In the genomic region with DNA sequence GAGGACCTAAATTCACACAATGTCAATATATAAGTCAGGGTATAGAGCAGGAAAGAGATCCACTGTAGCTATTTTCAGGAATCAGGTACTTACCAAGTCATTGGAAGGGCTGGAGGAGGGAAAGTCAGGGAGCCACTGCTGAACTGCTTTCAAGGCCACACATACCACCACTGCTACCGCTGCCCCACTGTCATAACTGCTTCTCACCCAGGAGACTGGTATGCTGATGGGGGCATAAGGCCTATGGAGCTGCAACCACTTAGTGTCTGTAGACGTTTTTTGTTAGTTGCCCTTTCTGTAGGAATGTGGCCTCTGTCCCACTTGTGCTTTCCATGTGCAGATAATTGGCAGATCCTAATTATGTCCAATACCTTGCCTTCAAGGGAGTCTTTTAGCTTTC, we compare ENCODE assay signal across 19 cellular contexts. TPM values are rescaled to one million over a fixed set of nuclear protein-coding genes. Genes with fewer than 3 reads are reported as not detected.
DNase-seq lines count a peak whose midpoint lies in the region; ATAC-seq, FAIRE-seq and TF ChIP-seq lines count a peak whose summit lies in the region.
"Had no signal": no experiment of that assay in that cellular context is flagged by ENCODE, and none has a peak within 500 bp of the region (broad histone marks: within the 10 kb centered on the region; RNA-seq: fewer than 3 reads in every experiment).

No MANE protein-coding gene starts in this region.

- in situ Hi-C loops in HepG2 (cut with HindIII; ENCODE audit: extremely low pct_ligation_motif_present, low pct_unique_long_range_greater_than_20kb) = loop anchor here (10.0 kb wide), 1 partner anchor 128 kb away; no protein-coding TSS in a partner anchor

- peaks cover under 1% of the 10 kb centered on the region; the same call in 1 of the 2 replicates for H3K9me3 Mint-ChIP-seq in WTC11

- H3K4ac ChIP-seq in neuronal stem cell (ENCODE audit: low read length) = no peak overlapping the region

- no peak overlapping the region for H4K91ac ChIP-seq in neuronal stem cell (ENCODE audit: low read depth, low read length, poor library complexity)

- no peak overlapping the region for H2BK120ac ChIP-seq in neuronal stem cell (ENCODE audit: low read depth, low read length)

- H2BK15ac ChIP-seq in neuronal stem cell (ENCODE audit: low read length) = no peak overlapping the region

- BruUV-seq in HepG2 (replicated peaks; lab: Mats Ljungman, UMichigan) = no TSS peak

- 69% methylated on average over 2 of the region's 2 CpGs for WGBS in HepG2 (ENCODE audit: low lambda C conversion rate)
- WGBS in right lobe of liver (ENCODE audit: insufficient coverage, low coverage, low lambda C conversion rate, missing lambda C conversion rate) = 17% methylated on average over 1 of the region's 2 CpGs
- WGBS in neuronal stem cell (ENCODE audit: extremely low coverage in 2 of 2, insufficient read length in 2 of 2, insufficient replicate concordance in 1 of 2), 2 donors = no CpG with 5 or more reads among the region's 2 CpGs

- H3K79me2 ChIP-seq in HepG2 (ENCODE audit: insufficient read depth, low read length) = peaks cover 60% of the 10 kb centered on the region

- H3K27me3 ChIP-seq in HepG2 (ENCODE audit: control insufficient read depth in 1 of 2, insufficient read depth in 2 of 2, low read length in 2 of 2) = no peaks in the 10 kb centered on the region
- no peaks in the 10 kb centered on the region for H3K27me3 ChIP-seq in right lobe of liver
- H3K27me3 ChIP-seq in left ventricle myocardium inferior (ENCODE audit: low read depth) = no peaks in the 10 kb centered on the region
- H3K27me3 ChIP-seq in neuronal stem cell (ENCODE audit: control insufficient read depth in 3 of 3, insufficient read depth in 3 of 3, low read depth in 1 of 3, low read length in 3 of 3) = no peaks in the 10 kb centered on the region

- no peaks in the 10 kb centered on the region for H3K9me3 ChIP-seq in HepG2 (ENCODE audit: low read length)
- H3K9me3 ChIP-seq in right lobe of liver = no peaks in the 10 kb centered on the region
- H3K9me3 ChIP-seq in left ventricle myocardium inferior (replicated peaks) = no peaks in the 10 kb centered on the region
- no peaks in the 10 kb centered on the region for H3K9me3 ChIP-seq in mucosa of descending colon
- no peaks in the 10 kb centered on the region for H3K9me3 ChIP-seq in neuronal stem cell (replicated peaks in 1 of 2; ENCODE audit: control insufficient read depth in 2 of 2, insufficient read depth in 1 of 2, low read depth in 1 of 2, low read length in 2 of 2)

- no peak overlapping the region for H2AFZ ChIP-seq in HepG2 (ENCODE audit: low read length)
- H2AFZ ChIP-seq in neuronal stem cell (ENCODE audit: low read length) = no peak overlapping the region

- H3K36me3 ChIP-seq in HepG2 (replicated peaks in 1 of 2; ENCODE audit: control insufficient read depth in 1 of 2, insufficient read depth in 2 of 2, low read length in 2 of 2) (no peaks in the 10 kb centered on the region), right lobe of liver (no peaks in the 10 kb centered on the region), left ventricle myocardium inferior (no peaks in the 10 kb centered on the region), mucosa of descending colon (ENCODE audit: low read depth) (no peaks in the 10 kb centered on the region), neuronal stem cell (replicated peaks in 1 of 2; ENCODE audit: control insufficient read depth in 2 of 2, insufficient read depth in 2 of 2, low read length in 2 of 2) (peaks cover 0 to 4% of the 10 kb centered on the region in 2 donors)

- no peak overlapping the region for H2BK5ac ChIP-seq in neuronal stem cell (ENCODE audit: low read length)

- H3K4me1 ChIP-seq in HepG2 (ENCODE audit: insufficient read depth, low read length) (peaks cover 42% of the 10 kb centered on the region), right lobe of liver (peaks cover 0 to 9% (median 4%) of the 10 kb centered on the region in 4 donors), left ventricle myocardium inferior (peaks cover 71% of the 10 kb centered on the region), mucosa of descending colon (ENCODE audit: low read depth) (peaks cover 39% of the 10 kb centered on the region), neuronal stem cell (ENCODE audit: control insufficient read depth in 2 of 2, insufficient read depth in 1 of 2, low read depth in 1 of 2, low read length in 2 of 2) (peaks cover 4 to 11% of the 10 kb centered on the region in 2 donors)

- H3K4me2 ChIP-seq in HepG2 (ENCODE audit: low read depth, low read length) = no peak overlapping the region
- no peak overlapping the region for H3K4me2 ChIP-seq in neuronal stem cell (ENCODE audit: insufficient read depth, low read length, poor library complexity, severe bottlenecking)

- DNase-seq in HepG2 (ENCODE audit: low spot score) (peak; percentile 6), right lobe of liver (no peak), WTC11 (ENCODE audit: low spot score) (no peak), left ventricle myocardium inferior (no peak), mucosa of descending colon (no peak), NCI-H1105 (lab: John Stamatoyannopoulos, UW) (no peak), neuronal stem cell (ENCODE audit: low spot score) (no peak), NCI-H1105 treated with DMSO at 0.1 percent for 48 hours (lab: John Stamatoyannopoulos, UW) (no peak)
- DNase-seq: activated CD4-positive, alpha-beta T cell treated with anti-CD3 and anti-CD28 coated beads for 1 hour; Calu3; caudate nucleus; hippocampal formation; KBM-7; NCI-H1092; NCI-H526 treated with DMSO at 0.1 percent for 48 hours; occipital lobe; stimulated activated CD4-positive, alpha-beta T cell treated with anti-CD3 and anti-CD28 coated beads, Interleukin-2, amount 100 ng/mL, for 48 hours had no signal

- H3K27ac Mint-ChIP-seq in WTC11 = peak overlapping the region; percentile 42

- no peak overlapping the region for H2BK12ac ChIP-seq in neuronal stem cell (ENCODE audit: low read length)

- H3K27ac ChIP-seq in HepG2 (ENCODE audit: extremely low read length, insufficient read depth, low read length) (no peak overlapping the region), right lobe of liver (no peak overlapping the region), left ventricle myocardium inferior (replicated peaks) (peak overlapping the region; percentile 31), neuronal stem cell (replicated peaks; ENCODE audit: low read length) (no peak overlapping the region)

- TF ChIP-seq EP300 in HepG2 (IDR thresholded peaks at IDR 0.05; ENCODE audit: low read depth in 2 of 2, low read length in 2 of 2) (no peak), HepG2 (CRISPR knock-in tag; IDR thresholded peaks at IDR 0.05; ENCODE audit: borderline replicate concordance) (no peak)

- CTCF ChIA-PET in HepG2 (lab: Yijun Ruan, JAX; ENCODE audit: low intra/inter-chr PET ratio, low total read pairs) = no interaction called here
- CTCF ChIA-PET in WTC11 (lab: Charles Lee) = interaction anchor here (2.2 kb wide), 1 partner anchor 14 kb away, joined by 16 read pairs; no protein-coding TSS in a partner anchor

- FAIRE-seq in HepG2 (lab: Jason Lieb, UNC) = no peak
- FAIRE-seq: G401.6, GM12891 had no signal

- H3K4me3 Mint-ChIP-seq in WTC11 = no peak overlapping the region

- H3K36me3 Mint-ChIP-seq in WTC11 = no peaks in the 10 kb centered on the region

- TF ChIP-seq CTCF in HepG2 (CRISPR knock-in tag; IDR thresholded peaks at IDR 0.05) = no peak
- TF ChIP-seq CTCF in right lobe of liver (IDR thresholded peaks at IDR 0.05) = no peak
- TF ChIP-seq CTCF in WTC11 (IDR thresholded peaks at IDR 0.05) = no peak
- TF ChIP-seq CTCF in left ventricle myocardium inferior (IDR thresholded peaks at IDR 0.05; ENCODE audit: borderline replicate concordance) = no peak
- no peak for TF ChIP-seq CTCF in mucosa of descending colon (IDR thresholded peaks at IDR 0.05)

- peaks cover 6% of the 10 kb centered on the region; the same call in 1 of the 2 replicates for H4K20me1 ChIP-seq in HepG2 (ENCODE audit: insufficient read depth, low read length)

- POLR2A ChIA-PET in HepG2 (lab: Yijun Ruan, JAX) (interaction anchor here (1.1 kb wide), 1 partner anchor 260 kb away, joined by 4 read pairs; the partner anchor contains the start of gene FAM135A), WTC11 (lab: Charles Lee) (interaction anchor here (0.5 kb wide), 1 partner anchor 222 kb away, joined by 3 read pairs; no protein-coding TSS in a partner anchor)

- peaks cover 2% of the 10 kb centered on the region for H3K79me1 ChIP-seq in neuronal stem cell (ENCODE audit: low read depth, low read length)

- H2AK5ac ChIP-seq in neuronal stem cell (ENCODE audit: low read depth, low read length) = no peak overlapping the region

- H3K4me1 Mint-ChIP-seq in WTC11 = peaks cover 39% of the 10 kb centered on the region

- H3K14ac ChIP-seq in neuronal stem cell (ENCODE audit: low read length) = no peak overlapping the region

- no peak overlapping the region for H3K18ac ChIP-seq in neuronal stem cell (ENCODE audit: low read length)

- intact Hi-C loops in HepG2 (cut with micrococcal nuclease; ENCODE audit: unreplicated experiment) (no loop called here), right lobe of liver (cut with DNase I) (no loop called here), left ventricle myocardium inferior (cut with micrococcal nuclease) (no loop called here), mucosa of descending colon (cut with DNase I, micrococcal nuclease) (no loop called here)

- no peak overlapping the region for H4K8ac ChIP-seq in neuronal stem cell (ENCODE audit: low read depth, low read length)

- no peak overlapping the region for H3K23ac ChIP-seq in neuronal stem cell (ENCODE audit: low read depth, low read length, poor library complexity)

- H3K27me3 Mint-ChIP-seq in WTC11 (ENCODE audit: low read depth) = no peaks in the 10 kb centered on the region

- H3K4me3 ChIP-seq in HepG2 (replicated peaks in 1 of 3; ENCODE audit: insufficient read depth in 1 of 3, low read depth in 2 of 3, low read length in 3 of 3) (no peak overlapping the region), right lobe of liver (no peak overlapping the region), left ventricle myocardium inferior (no peak overlapping the region), mucosa of descending colon (no peak overlapping the region), neuronal stem cell (ENCODE audit: low read length in 2 of 2) (no peak overlapping the region)

- H3K9ac ChIP-seq in HepG2 (ENCODE audit: insufficient read depth, low read depth, low read length) (no peak overlapping the region), neuronal stem cell (ENCODE audit: low read depth, low read length, poor library complexity) (no peak overlapping the region)

- TF ChIP-seq POLR2A in HepG2 (IDR thresholded peaks at IDR 0.05; ENCODE audit: insufficient read depth in 1 of 2, low read depth in 2 of 2, low read length in 2 of 2) (no peak), right lobe of liver (IDR thresholded peaks at IDR 0.05) (no peak)

- ATAC-seq in HepG2 (peak; percentile 22; the same call in 1 of the 3 replicates), right lobe of liver (no peak), WTC11 (peak; percentile 5; the same call in 1 of the 2 replicates), mucosa of descending colon (no peak)

- TF ChIP-seq RAD21 in HepG2 (CRISPR knock-in tag; IDR thresholded peaks at IDR 0.05) = no peak

RNA-seq across cellular contexts. Expression of gene SMAP1, which starts 5.4 kb away (rescaled TPM):
- total RNA-seq in HepG2 (2016; rRNA removed; fragmentation: Illumina TruSeq; extraction: Trizol) (13.4 and 16.1 TPM in 2 replicates), right lobe of liver (10 to 100 TPM in 4 of 6 experiments, 1 to 10 TPM in 2; 9.1 to 16.1 (median 12.2) TPM), WTC11 (2021) (27.6 to 29.0 TPM (median 28.3 TPM) in 3 replicates), left ventricle myocardium inferior (32.1 TPM), mucosa of descending colon (10 to 100 TPM; 34.3 to 48.8 (median 47.3) TPM)
- total RNA-seq in HepG2 (2016; cell fraction: cytosol; rRNA removed; fragmentation: Illumina TruSeq; extraction: Trizol; ENCODE audit: low read depth) = 6.8 and 7.7 TPM in 2 replicates
- total RNA-seq in HepG2 (2016; cell fraction: insoluble cytoplasmic fraction; rRNA removed; fragmentation: Illumina TruSeq; extraction: Trizol) = 13.2 and 17.1 TPM in 2 replicates
- 12.9 and 15.6 TPM in 2 replicates for total RNA-seq in HepG2 (2016; cell fraction: membrane; rRNA removed; fragmentation: Illumina TruSeq; extraction: Trizol)
- total RNA-seq in HepG2 (2016; cell fraction: nucleus; rRNA removed; fragmentation: Illumina TruSeq; extraction: Trizol) = 15.7 and 16.0 TPM in 2 replicates
- 15.4 and 17.8 TPM in 2 replicates for polyA plus RNA-seq in HepG2 (2011; rRNA removed)
- polyA plus RNA-seq in HepG2 (2011; cell fraction: cytosol; rRNA removed) = 13.8 and 13.9 TPM in 2 replicates
- polyA plus RNA-seq in HepG2 (2011; cell fraction: nucleus; rRNA removed) = 8.5 and 9.7 TPM in 2 replicates
- polyA plus RNA-seq in HepG2 (2012) = 18.5 and 22.2 TPM in 2 replicates
- 8.6 and 8.9 TPM in 2 replicates for polyA plus RNA-seq in HepG2 (2016; cell fraction: cytosol; fragmentation: Illumina TruSeq; extraction: Trizol; ENCODE audit: low read depth)
- polyA plus RNA-seq in HepG2 (2016; cell fraction: insoluble cytoplasmic fraction; fragmentation: Illumina TruSeq; extraction: Trizol; ENCODE audit: low read depth) = 24.3 and 27.8 TPM in 2 replicates
- polyA plus RNA-seq in HepG2 (2016; cell fraction: membrane; fragmentation: Illumina TruSeq; extraction: Trizol; ENCODE audit: low read depth) = 14.3 and 16.6 TPM in 2 replicates
- 14.1 and 16.2 TPM in 2 replicates for polyA plus RNA-seq in HepG2 (2016; cell fraction: nucleus; fragmentation: Illumina TruSeq; extraction: Trizol; ENCODE audit: insufficient read depth, low read depth)
- polyA minus RNA-seq in HepG2 (2011; rRNA and poly(A)+ RNA removed; ENCODE audit: low replicate concordance) = 19.2 and 21.6 TPM in 2 replicates
- 14.9 and 16.2 TPM in 2 replicates for polyA minus RNA-seq in HepG2 (2011; cell fraction: cytosol; rRNA and poly(A)+ RNA removed)
- 22.8 and 24.1 TPM in 2 replicates for polyA minus RNA-seq in HepG2 (2011; cell fraction: nucleus; rRNA and poly(A)+ RNA removed)
- 32.5 TPM for polyA plus RNA-seq in neuronal stem cell (2013, experiment 1 of 2)
- polyA plus RNA-seq in neuronal stem cell (2013, experiment 2 of 2) = 33.4 TPM

Comparison
In these comparisons a context has a peak if more than half of its experiments do, and no peak if none do; other contexts are left out.
1. ATAC-seq: peak in HepG2 (single experiment) and WTC11 (single experiment); none in right lobe of liver (0 of 4) and mucosa of descending colon (single experiment).